In the genomic region with DNA sequence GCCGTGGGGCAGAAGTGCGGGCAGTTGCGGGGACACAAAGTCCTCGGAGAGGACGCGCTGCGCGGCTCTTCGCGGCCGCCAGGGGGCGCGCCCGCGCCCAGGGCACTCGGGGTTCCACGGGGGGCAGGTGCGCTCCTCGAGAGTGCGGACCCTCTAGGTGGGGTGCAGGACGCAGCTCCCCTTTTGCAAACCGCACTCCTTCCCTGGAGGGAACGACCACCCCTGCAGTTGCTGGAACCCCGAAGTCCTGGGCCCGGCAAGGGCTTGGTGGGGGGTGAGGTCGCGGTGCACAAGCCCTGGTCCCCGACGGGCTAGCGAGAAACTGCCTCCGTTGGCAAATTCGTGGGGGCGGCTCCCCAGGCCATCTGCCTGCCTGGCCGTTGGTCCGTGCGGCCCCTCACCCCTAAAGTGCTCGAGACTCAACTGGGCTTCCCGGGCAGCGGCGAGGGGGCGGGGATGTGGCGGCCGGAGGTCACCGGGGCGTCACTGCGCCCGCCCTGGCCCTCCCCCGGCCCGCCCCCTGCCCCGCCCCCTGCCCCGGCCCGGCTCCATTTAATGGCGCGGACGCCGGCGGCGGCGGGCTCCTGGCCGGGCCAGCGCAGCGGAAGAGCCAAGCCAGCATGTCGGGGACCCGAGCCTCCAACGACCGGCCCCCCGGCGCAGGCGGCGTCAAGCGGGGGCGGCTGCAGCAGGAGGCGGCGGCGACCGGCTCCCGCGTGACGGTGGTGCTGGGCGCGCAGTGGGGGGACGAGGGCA, we compare ENCODE assay signal across 8 cellular contexts. TPM values are rescaled to one million over a fixed set of nuclear protein-coding genes. Genes with fewer than 3 reads are reported as not detected.
DNase-seq lines count a peak whose midpoint lies in the region; ATAC-seq, FAIRE-seq and TF ChIP-seq lines count a peak whose summit lies in the region.

TSS of gene ADSS1 (plus strand) at position 579 of the 756 bp plus-strand sequence. CDS start at position 621, 42 bp downstream.

- FAIRE-seq in astrocyte (lab: Jason Lieb, UNC): no peak

- H3K9me3 ChIP-seq in astrocyte (ENCODE audit: insufficient read depth, low read depth, low read length) (no peaks in the 10 kb centered on the region), iPS-15b (ENCODE audit: control insufficient read depth, insufficient read depth, low read length) (no peaks in the 10 kb centered on the region), skeletal muscle tissue (ENCODE audit: control insufficient read depth in 3 of 3, low read length in 3 of 3) (no peaks in the 10 kb centered on the region)

- peak within 1 kb of the TSS; percentile 81 for H3K4me2 ChIP-seq in astrocyte (ENCODE audit: low read length)

- no peaks in the 10 kb centered on the region for H3K9me3 Mint-ChIP-seq in astrocyte (ENCODE audit: unreplicated experiment)

- DNase-seq in SIG-M5 treated with dmso at 0.1 percent for 504 hours (lab: John Stamatoyannopoulos, UW; ENCODE audit: unreplicated experiment) (peak; percentile 27), SIG-M5 (lab: John Stamatoyannopoulos, UW) (no peak), HS-27A (ENCODE audit: low read depth) (peak; percentile 7), T-helper 1 cell (peak; percentile 37 to 63 (median 48)), astrocyte (ENCODE audit: low read depth) (no peak)

- H3K4me1 ChIP-seq in astrocyte (ENCODE audit: insufficient read depth, low read length): peaks cover 21% of the 10 kb centered on the region
- no peaks in the 10 kb centered on the region for H3K4me1 ChIP-seq in iPS-15b (ENCODE audit: control insufficient read depth, insufficient read depth, low read length)
- peaks cover 73 to 84% (median 77%) of the 10 kb centered on the region in 3 donors for H3K4me1 ChIP-seq in skeletal muscle tissue (ENCODE audit: control insufficient read depth in 3 of 3, insufficient read depth in 3 of 3, low read length in 3 of 3)

- peaks cover 31% of the 10 kb centered on the region for H4K20me1 ChIP-seq in astrocyte (ENCODE audit: insufficient read depth, low read length)

- H3K9ac ChIP-seq in astrocyte (ENCODE audit: low read length): no peak within 1 kb of the TSS
- H3K9ac ChIP-seq in iPS-15b (ENCODE audit: low read depth, low read length): no peak within 1 kb of the TSS
- peak within 1 kb of the TSS; percentile 91 to 98 (median 92) for H3K9ac ChIP-seq in skeletal muscle tissue (ENCODE audit: low read depth in 1 of 3, low read length in 3 of 3)

- H3K27ac Mint-ChIP-seq in astrocyte (ENCODE audit: unreplicated experiment): no peak within 1 kb of the TSS

- peaks cover 7% of the 10 kb centered on the region for H3K4me1 Mint-ChIP-seq in astrocyte (ENCODE audit: low read depth, unreplicated experiment)

- H3K36me3 Mint-ChIP-seq in astrocyte (ENCODE audit: low read depth, unreplicated experiment): peaks cover 3% of the 10 kb centered on the region

- H3K27ac ChIP-seq in astrocyte (ENCODE audit: low read depth, low read length): no peak within 1 kb of the TSS
- H3K27ac ChIP-seq in skeletal muscle tissue (ENCODE audit: low read depth, low read length): peak within 1 kb of the TSS; percentile 98

- no peaks in the 10 kb centered on the region for H3K27me3 ChIP-seq in astrocyte (ENCODE audit: insufficient read depth, low read length)
- H3K27me3 ChIP-seq in iPS-15b (ENCODE audit: control insufficient read depth, insufficient read depth, low read length): no peaks in the 10 kb centered on the region
- H3K27me3 ChIP-seq in skeletal muscle tissue (ENCODE audit: control insufficient read depth in 3 of 3, insufficient read depth in 3 of 3, low read length in 3 of 3): no peaks in the 10 kb centered on the region

- H3K79me2 ChIP-seq in astrocyte (ENCODE audit: insufficient read depth, low read length): no peaks in the 10 kb centered on the region

- H3K4me3 ChIP-seq in astrocyte (ENCODE audit: insufficient read depth, low read depth, low read length) (peak within 1 kb of the TSS; percentile 44), iPS-15b (ENCODE audit: low read depth, low read length) (peak within 1 kb of the TSS; percentile 59), skeletal muscle tissue (ENCODE audit: low read length in 3 of 3) (peak within 1 kb of the TSS; percentile 71 to 86 (median 83))

- peak; percentile 39 for TF ChIP-seq CTCF in astrocyte (IDR thresholded peaks at IDR 0.05; ENCODE audit: insufficient read depth, low read depth, low read length)

- H3K4me3 Mint-ChIP-seq in astrocyte (ENCODE audit: unreplicated experiment): peak within 1 kb of the TSS; percentile 50

- peak within 1 kb of the TSS; percentile 41 for H2AFZ ChIP-seq in astrocyte (ENCODE audit: low read depth, low read length)

- H3K36me3 ChIP-seq in astrocyte (ENCODE audit: insufficient read depth, low read length): no peaks in the 10 kb centered on the region
- no peaks in the 10 kb centered on the region for H3K36me3 ChIP-seq in iPS-15b (ENCODE audit: control insufficient read depth, insufficient read depth, low read length)
- peaks cover 5 to 16% (median 6%) of the 10 kb centered on the region in 3 donors for H3K36me3 ChIP-seq in skeletal muscle tissue (ENCODE audit: control insufficient read depth in 3 of 3, insufficient read depth in 3 of 3, low read length in 3 of 3)

- peaks cover 12% of the 10 kb centered on the region for H3K27me3 Mint-ChIP-seq in astrocyte (ENCODE audit: low read depth, unreplicated experiment)

- no peak for ATAC-seq in HG02870 (IDR thresholded peaks at IDR 0.05; ENCODE audit: unreplicated experiment)

RNA-seq across cellular contexts. Expression of gene ADSS1, which starts in this region (rescaled TPM):
- 4.4 and 5.8 TPM in 2 replicates for total RNA-seq in astrocyte
- 89.8 TPM for total RNA-seq in skeletal muscle tissue

Comparison
In these comparisons a context has a peak if more than half of its experiments do, and no peak if none do; other contexts are left out.
1. RNA of gene ADSS1 (total RNA-seq): 89.8 TPM in skeletal muscle tissue (single experiment); 4.4 to 5.8 TPM in astrocyte; every median in the first group is over 10 times any median in the second.
2. DNase-seq: peak in SIG-M5 treated with dmso at 0.1 percent for 504 hours (single experiment), HS-27A (single experiment) and T-helper 1 cell (5 of 5); none in SIG-M5 (single experiment) and astrocyte (single experiment).
3. H3K9ac ChIP-seq: peak in skeletal muscle tissue (3 of 3); none in astrocyte (single experiment) and iPS-15b (single experiment).
4. Peak in every context shown above with its lines, with median percentiles within 50 percentile points of each other: H3K4me3 ChIP-seq.